Comparison of ENCODE assay signal across 15 cellular contexts in genomic region chr12:46456356-46457334, GRCh38.
DNase-seq lines count a peak whose midpoint lies in the region; ATAC-seq, FAIRE-seq and TF ChIP-seq lines count a peak whose summit lies in the region.
"Had no signal": no experiment of that assay in that cellular context is flagged by ENCODE, and none has a peak within 500 bp of the region (broad histone marks: within the 10 kb centered on the region; RNA-seq: fewer than 3 reads in every experiment).

No MANE protein-coding gene starts in this region.

- peak overlapping the region; percentile 3 for H3K4me3 Mint-ChIP-seq in activated CD8-positive, alpha-beta T cell treated with anti-CD3 and anti-CD28 coated beads for 36 hours

- no peak overlapping the region for H3K9ac ChIP-seq in kidney (ENCODE audit: low read length in 2 of 2)

- H3K4me1 ChIP-seq in A673 (ENCODE audit: insufficient read depth, low read length, poor library complexity, severe bottlenecking): peaks cover 33% of the 10 kb centered on the region
- H3K4me1 ChIP-seq in kidney (ENCODE audit: control insufficient read depth in 1 of 2, insufficient read depth in 1 of 2, low read depth in 1 of 2, low read length in 2 of 2): peaks cover 15 to 20% of the 10 kb centered on the region in 2 donors

- H3K9me3 ChIP-seq in A673 (ENCODE audit: low read depth, low read length, poor library complexity, severe bottlenecking): no peaks in the 10 kb centered on the region
- no peaks in the 10 kb centered on the region for H3K9me3 ChIP-seq in kidney (ENCODE audit: control insufficient read depth in 1 of 2, low read length in 2 of 2)
- H3K9me3 ChIP-seq: tibial nerve had no signal

- H3K27me3 Mint-ChIP-seq in activated CD8-positive, alpha-beta T cell treated with anti-CD3 and anti-CD28 coated beads for 36 hours: no peaks in the 10 kb centered on the region

- BruUV-seq in A673 (replicated peaks; lab: Mats Ljungman, UMichigan): no TSS peak

- H3K4me1 Mint-ChIP-seq in activated CD8-positive, alpha-beta T cell treated with anti-CD3 and anti-CD28 coated beads for 36 hours (ENCODE audit: low read depth): peaks cover 70% of the 10 kb centered on the region

- peaks cover 3% of the 10 kb centered on the region for H3K9me3 Mint-ChIP-seq in activated CD8-positive, alpha-beta T cell treated with anti-CD3 and anti-CD28 coated beads for 36 hours

- CTCF ChIA-PET in A673 (lab: Charles Lee): no interaction called here
- CTCF ChIA-PET in activated CD8-positive, alpha-beta T cell treated with anti-CD3 and anti-CD28 coated beads for 36 hours (lab: Charles Lee): interaction anchor here (0.7 to 1.4 kb wide), 2 partner anchors 16 to 61 kb away, joined by 3 read pairs; no protein-coding TSS in a partner anchor

- H3K27ac Mint-ChIP-seq in activated CD8-positive, alpha-beta T cell treated with anti-CD3 and anti-CD28 coated beads for 36 hours: peak overlapping the region; percentile 67

- ATAC-seq in activated CD8-positive, alpha-beta T cell treated with anti-CD3 and anti-CD28 coated beads for 36 hours: no peak
- ATAC-seq in HG03108 (IDR thresholded peaks at IDR 0.05; ENCODE audit: unreplicated experiment) (no peak), HG02678 (IDR thresholded peaks at IDR 0.05; ENCODE audit: unreplicated experiment) (no peak)

- FAIRE-seq in kidney (lab: Jason Lieb, UNC): no peak
- FAIRE-seq: GM12892 had no signal

- intact Hi-C loops in A673 (cut with micrococcal nuclease; ENCODE audit: unreplicated experiment): no loop called here
- intact Hi-C loops in activated CD8-positive, alpha-beta T cell treated with anti-CD3 and anti-CD28 coated beads for 36 hours (cut with micrococcal nuclease): loop anchor here (5.0 kb wide), 1 partner anchor 84 kb away; the partner anchor contains the start of gene SLC38A2
- intact Hi-C loops in kidney (cut with DNase I): no loop called here

- TF ChIP-seq CTCF in A673 (conservative IDR thresholded peaks at IDR 0.05; ENCODE audit: low read depth, low read length) (no peak), kidney (IDR thresholded peaks at IDR 0.05; ENCODE audit: borderline replicate concordance, extremely low read depth, insufficient read depth) (no peak)
- TF ChIP-seq CTCF in activated CD8-positive, alpha-beta T cell treated with anti-CD3 and anti-CD28 coated beads for 36 hours (IDR thresholded peaks at IDR 0.05): no peak

- H3K36me3 Mint-ChIP-seq in activated CD8-positive, alpha-beta T cell treated with anti-CD3 and anti-CD28 coated beads for 36 hours (ENCODE audit: low read depth): no peaks in the 10 kb centered on the region

- H3K4me3 ChIP-seq in A673 (ENCODE audit: low read depth, low read length, poor library complexity, severe bottlenecking): no peak overlapping the region
- no peak overlapping the region for H3K4me3 ChIP-seq in kidney (ENCODE audit: low read length in 2 of 2)
- H3K4me3 ChIP-seq: tibial nerve had no signal

- no peaks in the 10 kb centered on the region for H3K36me3 ChIP-seq in A673 (ENCODE audit: insufficient read depth, low read length, poor library complexity, severe bottlenecking)
- H3K36me3 ChIP-seq in kidney (ENCODE audit: control insufficient read depth in 1 of 2, insufficient read depth in 2 of 2, low read length in 2 of 2): no peaks in the 10 kb centered on the region
- H3K36me3 ChIP-seq: tibial nerve had no signal

- POLR2A ChIA-PET in A673 (lab: Charles Lee; ENCODE audit: low non-redundant PET): interaction anchor here (0.5 kb wide), 1 partner anchor 79 kb away, joined by 3 read pairs; no protein-coding TSS in a partner anchor
- POLR2A ChIA-PET in activated CD8-positive, alpha-beta T cell treated with anti-CD3 and anti-CD28 coated beads for 36 hours (lab: Charles Lee): interaction anchor here (0.8 to 1.2 kb wide), 5 partner anchors 12 to 187 kb away, joined by 3 to 6 read pairs (median 3); no protein-coding TSS in a partner anchor

- H3K27ac ChIP-seq in A673 (ENCODE audit: low read depth, low read length, poor library complexity, severe bottlenecking) (no peak overlapping the region), kidney (ENCODE audit: low read depth in 2 of 2, low read length in 2 of 2) (no peak overlapping the region)
- H3K27ac ChIP-seq: HL-60, tibial nerve had no signal

- H3K27me3 ChIP-seq in A673 (replicated peaks; ENCODE audit: insufficient read depth, low read depth, low read length, poor library complexity): no peaks in the 10 kb centered on the region
- H3K27me3 ChIP-seq: tibial nerve had no signal

- DNase-seq in A673 (ENCODE audit: low spot score) (peak; percentile 75), EH (ENCODE audit: low read depth) (peak; percentile 66), iris pigment epithelial cell (ENCODE audit: low read depth) (peak; percentile 41), NCI-H1048 (lab: John Stamatoyannopoulos, UW) (no peak), kidney (no peak)
- DNase-seq in activated CD8-positive, alpha-beta T cell treated with anti-CD3 and anti-CD28 coated beads for 36 hours: no peak
- DNase-seq: activated CD8-positive, alpha-beta memory T cell treated with anti-CD3 and anti-CD28 coated beads, Interleukin-2, amount 50 U/mL, for 4 hours; foreskin melanocyte; NCI-H1436 treated with DMSO at 0.1 percent for 48 hours; posterior cingulate gyrus had no signal

Comparison
In these comparisons a context has a peak if more than half of its experiments do, and no peak if none do; other contexts are left out.
1. DNase-seq: peak in A673 (single experiment), EH (single experiment) and iris pigment epithelial cell (single experiment); none in activated CD8-positive, alpha-beta T cell treated with anti-CD3 and anti-CD28 coated beads for 36 hours (single experiment), NCI-H1048 (single experiment) and kidney (single experiment).